ENCODE assay signal across 22 cellular contexts in the genomic region with DNA sequence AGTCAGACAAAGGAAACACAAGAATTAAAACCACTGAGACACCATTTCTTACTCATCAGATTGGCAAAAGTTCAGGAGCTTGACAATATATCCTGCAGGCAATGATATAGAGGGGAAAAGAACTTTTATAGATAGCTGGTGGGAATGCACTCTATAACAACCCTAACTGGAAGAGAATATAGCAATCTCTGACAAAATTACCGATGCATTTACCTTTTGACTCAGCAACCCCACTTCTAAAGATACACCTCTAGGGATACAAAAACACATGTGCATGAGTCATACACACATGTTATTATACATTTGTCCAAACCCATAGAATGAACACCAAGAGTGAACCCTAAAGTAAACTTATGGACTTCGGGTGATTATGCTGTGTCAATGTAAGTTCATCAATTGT.
DNase-seq lines count a peak whose midpoint lies in the region; ATAC-seq and TF ChIP-seq lines count a peak whose summit lies in the region.
"Had no signal": no experiment of that assay in that cellular context is flagged by ENCODE, and none has a peak within 500 bp of the region (broad histone marks: within the 10 kb centered on the region; RNA-seq: fewer than 3 reads in every experiment).

No MANE protein-coding gene starts in this region.

- no peak for DNase-seq in activated T-cell treated with anti-CD3 and anti-CD28 coated beads, Interleukin-2, amount 50 U/mL, for 72 hours
- no peak for DNase-seq in activated T-cell treated with anti-CD3 and anti-CD28 coated beads, Interleukin-2, amount 50 U/mL, for 24 hours
- DNase-seq in RPMI7951 (ENCODE audit: low read depth) (peak; percentile 28), epithelial cell of esophagus (ENCODE audit: low read depth) (peak; percentile 23), endodermal cell (no peak), D341Med (ENCODE audit: low spot score) (no peak), cortex of kidney (lab: John Stamatoyannopoulos, UW) (no peak)
- DNase-seq: 8988T; CD4-positive, CD25-positive, alpha-beta regulatory T cell; H9; KBM-7; MM.1S; NCI-H2029 treated with DMSO at 0.1 percent for 48 hours; NCI-H446 treated with DMSO at 0.1 percent for 48 hours; NCI-H526; NCI-H82; NK-92 treated with Interleukin-12 subunit alpha and Interleukin-12 subunit beta, amount 100 ng/mL, for 24 hours; PC-9; SIG-M5 had no signal

- H3K9me3 ChIP-seq in endodermal cell (ENCODE audit: control insufficient read depth, low read length): no peaks in the 10 kb centered on the region
- H3K9me3 ChIP-seq: BLaER1 had no signal

- no peak overlapping the region for H3K27ac Mint-ChIP-seq in activated T-cell treated with anti-CD3 and anti-CD28 coated beads, Interleukin-2, amount 50 U/mL, for 72 hours
- no peak overlapping the region for H3K27ac Mint-ChIP-seq in activated T-cell treated with anti-CD3 and anti-CD28 coated beads, Interleukin-2, amount 50 U/mL, for 24 hours
- H3K27ac Mint-ChIP-seq in endodermal cell: no peak overlapping the region
- H3K27ac Mint-ChIP-seq: CD4-positive, CD25-positive, alpha-beta regulatory T cell; GM23338; H9 had no signal

- H3K9ac ChIP-seq in endodermal cell (ENCODE audit: extremely low read depth, low read length, poor library complexity, severe bottlenecking): no peak overlapping the region
- H3K9ac ChIP-seq: BLaER1 had no signal

- H3K27ac ChIP-seq in endodermal cell (ENCODE audit: low read depth, low read length): no peak overlapping the region
- H3K27ac ChIP-seq: BLaER1, PC-9, SK-N-MC had no signal

- H3K9me3 Mint-ChIP-seq in activated T-cell treated with anti-CD3 and anti-CD28 coated beads, Interleukin-2, amount 50 U/mL, for 72 hours: no peaks in the 10 kb centered on the region
- H3K9me3 Mint-ChIP-seq in activated T-cell treated with anti-CD3 and anti-CD28 coated beads, Interleukin-2, amount 50 U/mL, for 24 hours: no peaks in the 10 kb centered on the region
- no peaks in the 10 kb centered on the region for H3K9me3 Mint-ChIP-seq in endodermal cell

- no peaks in the 10 kb centered on the region for H3K27me3 ChIP-seq in endodermal cell (ENCODE audit: control insufficient read depth, insufficient read depth, low read length, poor library complexity, severe bottlenecking)
- H3K27me3 ChIP-seq: BLaER1 had no signal

- no peak overlapping the region for H3K4me3 ChIP-seq in epithelial cell of esophagus (ENCODE audit: low read length)
- H3K4me3 ChIP-seq in endodermal cell (ENCODE audit: low read length): no peak overlapping the region
- H3K4me3 ChIP-seq: BLaER1, GM23338, PC-9, SK-N-MC had no signal

- no peaks in the 10 kb centered on the region for H3K36me3 Mint-ChIP-seq in activated T-cell treated with anti-CD3 and anti-CD28 coated beads, Interleukin-2, amount 50 U/mL, for 72 hours (ENCODE audit: insufficient read depth in 2 of 2)
- H3K36me3 Mint-ChIP-seq in activated T-cell treated with anti-CD3 and anti-CD28 coated beads, Interleukin-2, amount 50 U/mL, for 24 hours (ENCODE audit: low read depth): no peaks in the 10 kb centered on the region
- no peaks in the 10 kb centered on the region for H3K36me3 Mint-ChIP-seq in endodermal cell (ENCODE audit: low read depth)
- H3K36me3 Mint-ChIP-seq: CD4-positive, CD25-positive, alpha-beta regulatory T cell had no signal

- H3K36me3 ChIP-seq in endodermal cell (ENCODE audit: control insufficient read depth, insufficient read depth, low read length): no peaks in the 10 kb centered on the region
- H3K36me3 ChIP-seq: BLaER1 had no signal

- no peak overlapping the region for H3K4me3 Mint-ChIP-seq in activated T-cell treated with anti-CD3 and anti-CD28 coated beads, Interleukin-2, amount 50 U/mL, for 72 hours
- H3K4me3 Mint-ChIP-seq in activated T-cell treated with anti-CD3 and anti-CD28 coated beads, Interleukin-2, amount 50 U/mL, for 24 hours: no peak overlapping the region
- H3K4me3 Mint-ChIP-seq in endodermal cell: no peak overlapping the region
- H3K4me3 Mint-ChIP-seq: CD4-positive, CD25-positive, alpha-beta regulatory T cell; GM23338; H9 had no signal

- ATAC-seq in activated T-cell treated with anti-CD3 and anti-CD28 coated beads, Interleukin-2, amount 50 U/mL, for 72 hours (replicated peaks in 1 of 2): peak; percentile 23 to 25
- ATAC-seq: GM23338 had no signal

- WGBS in endodermal cell (ENCODE audit: insufficient coverage in 1 of 2, insufficient read length in 1 of 2), 2 experiments: 96 to 100% methylated on average over 1 to 2 of the region's 2 CpGs

- H3K27me3 Mint-ChIP-seq in activated T-cell treated with anti-CD3 and anti-CD28 coated beads, Interleukin-2, amount 50 U/mL, for 72 hours (ENCODE audit: low read depth): peaks cover 6% of the 10 kb centered on the region
- H3K27me3 Mint-ChIP-seq in activated T-cell treated with anti-CD3 and anti-CD28 coated beads, Interleukin-2, amount 50 U/mL, for 24 hours: peaks cover 31% of the 10 kb centered on the region
- peaks cover 10% of the 10 kb centered on the region for H3K27me3 Mint-ChIP-seq in endodermal cell (ENCODE audit: insufficient read depth)

- no peaks in the 10 kb centered on the region for H3K4me1 ChIP-seq in endodermal cell (ENCODE audit: control insufficient read depth, insufficient read depth, low read length)
- H3K4me1 ChIP-seq: BLaER1 had no signal

- TF ChIP-seq CTCF in epithelial cell of esophagus (IDR thresholded peaks at IDR 0.05; ENCODE audit: insufficient read depth, low read depth, low read length, missing control alignments): no peak
- no peak for TF ChIP-seq CTCF in endodermal cell (conservative IDR thresholded peaks at IDR 0.05)

- H3K4me1 Mint-ChIP-seq in activated T-cell treated with anti-CD3 and anti-CD28 coated beads, Interleukin-2, amount 50 U/mL, for 72 hours (ENCODE audit: low read depth): no peaks in the 10 kb centered on the region
- peaks cover 1% of the 10 kb centered on the region for H3K4me1 Mint-ChIP-seq in activated T-cell treated with anti-CD3 and anti-CD28 coated beads, Interleukin-2, amount 50 U/mL, for 24 hours (ENCODE audit: low read depth)
- H3K4me1 Mint-ChIP-seq in endodermal cell: no peaks in the 10 kb centered on the region
- H3K4me1 Mint-ChIP-seq: CD4-positive, CD25-positive, alpha-beta regulatory T cell; GM23338; H9 had no signal

Comparison
In these comparisons a context has a peak if more than half of its experiments do, and no peak if none do; other contexts are left out.
1. DNase-seq: peak in RPMI7951 (single experiment) and epithelial cell of esophagus (single experiment); none in activated T-cell treated with anti-CD3 and anti-CD28 coated beads, Interleukin-2, amount 50 U/mL, for 72 hours (0 of 2), activated T-cell treated with anti-CD3 and anti-CD28 coated beads, Interleukin-2, amount 50 U/mL, for 24 hours (single experiment), endodermal cell (single experiment), D341Med (single experiment) and cortex of kidney (single experiment).